1 cellular context compared by ENCODE assay signal in the genomic region with DNA sequence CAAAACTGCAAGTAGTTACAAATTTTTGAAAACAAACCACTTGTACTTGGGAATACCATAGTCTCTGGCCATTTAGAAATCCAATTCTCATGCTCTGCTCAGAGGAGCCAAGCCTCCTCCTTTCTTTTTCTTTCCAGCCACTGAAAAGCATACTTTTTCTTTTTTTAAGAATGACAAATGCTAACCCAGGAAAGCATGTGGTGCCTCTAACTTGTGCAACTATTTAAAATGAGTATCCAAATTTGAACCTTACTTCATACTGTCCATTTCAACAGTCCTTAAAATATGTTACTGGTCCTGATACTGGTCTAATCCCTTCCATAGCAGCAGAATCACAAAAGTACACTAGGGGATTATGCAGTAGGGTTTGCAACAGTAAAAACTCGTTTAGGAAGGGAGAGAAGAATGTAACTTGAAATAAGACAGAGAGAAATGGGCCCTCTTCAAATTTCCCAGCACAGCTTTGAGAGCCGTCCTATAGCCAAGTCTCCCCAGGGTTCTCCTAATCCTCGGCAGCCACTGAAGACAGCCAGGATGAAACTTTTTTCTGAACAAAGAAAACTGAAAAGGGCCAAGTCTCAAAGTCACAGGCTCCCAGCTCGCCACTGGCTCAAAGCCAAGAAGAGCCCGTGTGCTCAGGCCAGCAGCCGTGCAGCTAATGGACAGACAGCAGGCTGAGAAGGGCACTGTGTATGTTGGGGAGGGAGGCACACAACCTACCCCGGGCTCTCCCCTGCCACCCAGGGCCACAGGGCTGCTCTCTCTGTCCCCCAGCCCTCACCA.
TF ChIP-seq lines count a peak whose summit lies in the region.

No MANE protein-coding gene starts in this region.

TF ChIP-seq in GM23338, 12 proteins besides CTCF, POLR2A, EP300 and RAD21 (continued from another document):
- TF ChIP-seq, protein P1, sequence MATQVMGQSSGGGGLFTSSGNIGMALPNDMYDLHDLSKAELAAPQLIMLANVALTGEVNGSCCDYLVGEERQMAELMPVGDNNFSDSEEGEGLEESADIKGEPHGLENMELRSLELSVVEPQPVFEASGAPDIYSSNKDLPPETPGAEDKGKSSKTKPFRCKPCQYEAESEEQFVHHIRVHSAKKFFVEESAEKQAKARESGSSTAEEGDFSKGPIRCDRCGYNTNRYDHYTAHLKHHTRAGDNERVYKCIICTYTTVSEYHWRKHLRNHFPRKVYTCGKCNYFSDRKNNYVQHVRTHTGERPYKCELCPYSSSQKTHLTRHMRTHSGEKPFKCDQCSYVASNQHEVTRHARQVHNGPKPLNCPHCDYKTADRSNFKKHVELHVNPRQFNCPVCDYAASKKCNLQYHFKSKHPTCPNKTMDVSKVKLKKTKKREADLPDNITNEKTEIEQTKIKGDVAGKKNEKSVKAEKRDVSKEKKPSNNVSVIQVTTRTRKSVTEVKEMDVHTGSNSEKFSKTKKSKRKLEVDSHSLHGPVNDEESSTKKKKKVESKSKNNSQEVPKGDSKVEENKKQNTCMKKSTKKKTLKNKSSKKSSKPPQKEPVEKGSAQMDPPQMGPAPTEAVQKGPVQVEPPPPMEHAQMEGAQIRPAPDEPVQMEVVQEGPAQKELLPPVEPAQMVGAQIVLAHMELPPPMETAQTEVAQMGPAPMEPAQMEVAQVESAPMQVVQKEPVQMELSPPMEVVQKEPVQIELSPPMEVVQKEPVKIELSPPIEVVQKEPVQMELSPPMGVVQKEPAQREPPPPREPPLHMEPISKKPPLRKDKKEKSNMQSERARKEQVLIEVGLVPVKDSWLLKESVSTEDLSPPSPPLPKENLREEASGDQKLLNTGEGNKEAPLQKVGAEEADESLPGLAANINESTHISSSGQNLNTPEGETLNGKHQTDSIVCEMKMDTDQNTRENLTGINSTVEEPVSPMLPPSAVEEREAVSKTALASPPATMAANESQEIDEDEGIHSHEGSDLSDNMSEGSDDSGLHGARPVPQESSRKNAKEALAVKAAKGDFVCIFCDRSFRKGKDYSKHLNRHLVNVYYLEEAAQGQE (IDR thresholded peaks at IDR 0.05; ENCODE audit: unreplicated experiment), result no peak
- TF ChIP-seq, protein P2, sequence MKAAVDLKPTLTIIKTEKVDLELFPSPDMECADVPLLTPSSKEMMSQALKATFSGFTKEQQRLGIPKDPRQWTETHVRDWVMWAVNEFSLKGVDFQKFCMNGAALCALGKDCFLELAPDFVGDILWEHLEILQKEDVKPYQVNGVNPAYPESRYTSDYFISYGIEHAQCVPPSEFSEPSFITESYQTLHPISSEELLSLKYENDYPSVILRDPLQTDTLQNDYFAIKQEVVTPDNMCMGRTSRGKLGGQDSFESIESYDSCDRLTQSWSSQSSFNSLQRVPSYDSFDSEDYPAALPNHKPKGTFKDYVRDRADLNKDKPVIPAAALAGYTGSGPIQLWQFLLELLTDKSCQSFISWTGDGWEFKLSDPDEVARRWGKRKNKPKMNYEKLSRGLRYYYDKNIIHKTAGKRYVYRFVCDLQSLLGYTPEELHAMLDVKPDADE (IDR thresholded peaks at IDR 0.05), result no peak
